ENCODE assay signal across 2 cellular contexts in genomic region chr21:43005635-43006034, GRCh38.
TF ChIP-seq lines count a peak whose summit lies in the region.

No MANE protein-coding gene starts in this region.

TF ChIP-seq in IMR-90, 13 proteins besides CTCF, POLR2A, EP300 and RAD21:
- TF ChIP-seq, protein P1, sequence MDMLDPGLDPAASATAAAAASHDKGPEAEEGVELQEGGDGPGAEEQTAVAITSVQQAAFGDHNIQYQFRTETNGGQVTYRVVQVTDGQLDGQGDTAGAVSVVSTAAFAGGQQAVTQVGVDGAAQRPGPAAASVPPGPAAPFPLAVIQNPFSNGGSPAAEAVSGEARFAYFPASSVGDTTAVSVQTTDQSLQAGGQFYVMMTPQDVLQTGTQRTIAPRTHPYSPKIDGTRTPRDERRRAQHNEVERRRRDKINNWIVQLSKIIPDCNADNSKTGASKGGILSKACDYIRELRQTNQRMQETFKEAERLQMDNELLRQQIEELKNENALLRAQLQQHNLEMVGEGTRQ (IDR thresholded peaks at IDR 0.05; ENCODE audit: low read depth, low read length): no peak
- TF ChIP-seq RCOR1 (IDR thresholded peaks at IDR 0.05; ENCODE audit: insufficient replicate concordance, low read length) (no peak), NFE2L2 (IDR thresholded peaks at IDR 0.05; ENCODE audit: low read depth, low read length) (no peak), MAFK (IDR thresholded peaks at IDR 0.05; ENCODE audit: low read depth, low read length) (peak; percentile 53)
TF ChIP-seq in IMR-90: peak in this region for 1.

TF ChIP-seq in H1, 55 proteins besides CTCF, POLR2A, EP300 and RAD21:
- TF ChIP-seq BACH1 (IDR thresholded peaks at IDR 0.05; ENCODE audit: low read length) (no peak), MAFK (IDR thresholded peaks at IDR 0.05; ENCODE audit: low read depth, low read length) (no peak), PHF8 (conservative IDR thresholded peaks at IDR 0.05; ENCODE audit: low read depth, low read length) (no peak), CEBPB (IDR thresholded peaks at IDR 0.05; ENCODE audit: low read depth, low read length) (no peak), KDM4A (IDR thresholded peaks at IDR 0.05; ENCODE audit: low read depth, low read length, severe bottlenecking) (no peak), NANOG (IDR thresholded peaks at IDR 0.05; ENCODE audit: insufficient read depth, low read depth, low read length, poor library complexity, severe bottlenecking) (no peak), RFX5 (IDR thresholded peaks at IDR 0.05; ENCODE audit: borderline replicate concordance, low read depth, low read length) (no peak)
TF ChIP-seq in H1: peak in this region for 0.
